ENCODE assay signal across 8 cellular contexts in genomic region chr13:20159646-20160345, GRCh38. TPM values are rescaled to one million over a fixed set of nuclear protein-coding genes. Genes with fewer than 3 reads are reported as not detected.
DNase-seq lines count a peak whose midpoint lies in the region; ATAC-seq, FAIRE-seq and TF ChIP-seq lines count a peak whose summit lies in the region.

No MANE protein-coding gene starts in this region.

- H3K9me3 ChIP-seq in Karpas-422 (ENCODE audit: low read length) (no peaks in the 10 kb centered on the region), GM12878 (replicated peaks; ENCODE audit: control insufficient read depth, insufficient read depth, low read length) (no peaks in the 10 kb centered on the region; the same call in 2 of the 3 replicates), neural progenitor cell (ENCODE audit: low read depth) (no peaks in the 10 kb centered on the region)

- H3K9me2 ChIP-seq in Karpas-422 (replicated peaks; ENCODE audit: insufficient read depth, low read length): no peaks in the 10 kb centered on the region

- H3K4me2 ChIP-seq in Karpas-422 (ENCODE audit: low read depth, low read length, poor library complexity, severe bottlenecking) (peak overlapping the region; percentile 95), GM12878 (ENCODE audit: control insufficient read depth, insufficient read depth) (peak overlapping the region; percentile 83), neural progenitor cell (peak overlapping the region; percentile 96)

- DNase-seq in NCI-H1417 (lab: John Stamatoyannopoulos, UW): peak in 2 of 3 experiments; percentile 33 to 55
- no peak for DNase-seq in NCI-H1417 treated with DMSO at 0.1 percent for 48 hours (lab: John Stamatoyannopoulos, UW)
- DNase-seq in Karpas-422: no peak
- DNase-seq in GM12878 (ENCODE audit: low read depth, low spot score): no peak
- peak; percentile 51 for DNase-seq in neural progenitor cell (ENCODE audit: low spot score)
- no peak for DNase-seq in endothelial cell (ENCODE audit: low spot score)

- intact Hi-C loops in GM12878 (cut with micrococcal nuclease; ENCODE audit: unreplicated experiment): loop anchor here (5.0 kb wide), 2 partner anchors 32 to 67 kb away; no protein-coding TSS in a partner anchor

- H3K27me3 ChIP-seq in Karpas-422 (ENCODE audit: low read length): no peaks in the 10 kb centered on the region
- H3K27me3 ChIP-seq in GM12878 (replicated peaks in 1 of 2; ENCODE audit: control insufficient read depth in 2 of 2, insufficient read depth in 2 of 2, low read length in 1 of 2): peaks cover 3 to 5% of the 10 kb centered on the region in 2 experiments
- H3K27me3 ChIP-seq in neural progenitor cell: peaks cover 73% of the 10 kb centered on the region

- POLR2A ChIA-PET in GM12878 (lab: Charles Lee): interaction anchor here (0.5 kb wide), 1 partner anchor 312 kb away, joined by 3 read pairs; no protein-coding TSS in a partner anchor

- ATAC-seq in GM12878: no peak
- ATAC-seq in HG02884 (IDR thresholded peaks at IDR 0.05; ENCODE audit: unreplicated experiment): no peak
- ATAC-seq in HG02610 (IDR thresholded peaks at IDR 0.05; ENCODE audit: unreplicated experiment): no peak

- H3K9me3 Mint-ChIP-seq in neural progenitor cell (no peaks in the 10 kb centered on the region), endothelial cell (ENCODE audit: unreplicated experiment) (no peaks in the 10 kb centered on the region)

- H3K36me3 Mint-ChIP-seq in neural progenitor cell: no peaks in the 10 kb centered on the region
- H3K36me3 Mint-ChIP-seq in endothelial cell (ENCODE audit: low read depth, unreplicated experiment): no peaks in the 10 kb centered on the region

- H3K27ac Mint-ChIP-seq in neural progenitor cell (no peak overlapping the region), endothelial cell (ENCODE audit: unreplicated experiment) (no peak overlapping the region)

- TF ChIP-seq RAD21 in GM12878 (IDR thresholded peaks at IDR 0.05; ENCODE audit: insufficient read depth, low read depth, low read length): no peak

- H4K20me1 ChIP-seq in Karpas-422 (ENCODE audit: insufficient read depth, low read depth, low read length) (no peaks in the 10 kb centered on the region), GM12878 (ENCODE audit: control insufficient read depth, insufficient read depth) (no peaks in the 10 kb centered on the region), neural progenitor cell (ENCODE audit: low read depth) (peaks cover 5% of the 10 kb centered on the region)

- H3F3A ChIP-seq in neural progenitor cell (ENCODE audit: low read depth): peaks cover 47% of the 10 kb centered on the region

- FAIRE-seq in GM12878 (lab: Jason Lieb, UNC): no peak

- H3K27me3 Mint-ChIP-seq in neural progenitor cell (ENCODE audit: insufficient read depth, low read depth): peaks cover 53% of the 10 kb centered on the region
- H3K27me3 Mint-ChIP-seq in endothelial cell (ENCODE audit: unreplicated experiment): peaks cover 10% of the 10 kb centered on the region

- H3K9ac ChIP-seq in Karpas-422 (ENCODE audit: low read length): peak overlapping the region; percentile 72
- H3K9ac ChIP-seq in GM12878 (ENCODE audit: control insufficient read depth, insufficient read depth, low read length): no peak overlapping the region
- no peak overlapping the region for H3K9ac ChIP-seq in neural progenitor cell

- 38% methylated on average over 18 of the region's 18 CpGs for WGBS in GM12878 (ENCODE audit: insufficient coverage, insufficient replicate concordance, low lambda C conversion rate, missing lambda C conversion rate)

- BruUV-seq in GM12878 (replicated peaks; lab: Mats Ljungman, UMichigan): no TSS peak

- H2AFZ ChIP-seq in Karpas-422 (ENCODE audit: low read length) (0 out of 2 replicates have a peak overlapping the region, but pooled peaks have one; percentile 83), GM12878 (ENCODE audit: control insufficient read depth, low read depth, low read length) (no peak overlapping the region), neural progenitor cell (replicated peaks) (peak overlapping the region; percentile 90)

- TF ChIP-seq CTCF in GM12878 (IDR thresholded peaks at IDR 0.05 in 2 of 3, conservative IDR thresholded peaks at IDR 0.05 in 1 of 3; ENCODE audit: control insufficient read depth in 2 of 3, extremely low read depth in 1 of 3, insufficient read depth in 1 of 3, low read depth in 3 of 3, low read length in 3 of 3): no peak
- no peak for TF ChIP-seq CTCF in neural progenitor cell (IDR thresholded peaks at IDR 0.05)
- TF ChIP-seq CTCF in endothelial cell (IDR thresholded peaks at IDR 0.05; ENCODE audit: unreplicated experiment): no peak

- no peak overlapping the region for H3K27ac ChIP-seq in Karpas-422 (ENCODE audit: low read length)
- no peak overlapping the region for H3K27ac ChIP-seq in GM12878 (ENCODE audit: control insufficient read depth, insufficient read depth)
- H3K27ac ChIP-seq in neural progenitor cell: no peak overlapping the region

- H3K4me3 Mint-ChIP-seq in neural progenitor cell (peak overlapping the region; percentile 87), endothelial cell (ENCODE audit: unreplicated experiment) (no peak overlapping the region)

- RAD21 ChIA-PET in GM12878 (lab: Charles Lee; ENCODE audit: unreplicated experiment): interaction anchor here (1.1 kb wide), 1 partner anchor 233 kb away, joined by 3 read pairs; no protein-coding TSS in a partner anchor

- H3K4me1 Mint-ChIP-seq in neural progenitor cell (peaks cover 12% of the 10 kb centered on the region), endothelial cell (ENCODE audit: unreplicated experiment) (no peaks in the 10 kb centered on the region)

- SMC1A ChIA-PET in GM12878 (lab: Charles Lee; ENCODE audit: uncharacterized antibody, unreplicated experiment): interaction anchor here (1.1 to 1.3 kb wide), 3 partner anchors 16 to 175 kb away, joined by 3 to 4 read pairs (median 3); no protein-coding TSS in a partner anchor

- CTCF ChIA-PET in GM12878 (lab: Yijun Ruan, JAX): interaction anchor here (0.5 to 1.0 kb wide), 4 partner anchors 174 to 364 kb away, joined by 3 to 5 read pairs (median 4); no protein-coding TSS in a partner anchor

- in situ Hi-C loops in GM12878 (cut with MboI): no loop called here

- no peak for TF ChIP-seq POLR2A in GM12878 (IDR thresholded peaks at IDR 0.05; ENCODE audit: low read depth, low read length)

- H3K36me3 ChIP-seq in Karpas-422 (ENCODE audit: insufficient read depth, low read length) (no peaks in the 10 kb centered on the region), GM12878 (ENCODE audit: control insufficient read depth in 2 of 2, insufficient read depth in 2 of 2, low read length in 1 of 2) (no peaks in the 10 kb centered on the region), neural progenitor cell (no peaks in the 10 kb centered on the region)

- H3K4me1 ChIP-seq in Karpas-422 (ENCODE audit: low read length): peaks cover 45% of the 10 kb centered on the region
- H3K4me1 ChIP-seq in GM12878 (ENCODE audit: control insufficient read depth, insufficient read depth, low read length): no peaks in the 10 kb centered on the region; the same call in 1 of the 2 replicates
- peaks cover 18% of the 10 kb centered on the region for H3K4me1 ChIP-seq in neural progenitor cell

- TF ChIP-seq EP300 in GM12878 (IDR thresholded peaks at IDR 0.05; ENCODE audit: borderline replicate concordance in 1 of 2, control insufficient read depth in 1 of 2, low read depth in 2 of 2, low read length in 2 of 2): no peak

- H3K4me3 ChIP-seq in Karpas-422 (ENCODE audit: low read length): peak overlapping the region; percentile 83
- peak overlapping the region; percentile 71; the same call in 1 of the 2 replicates for H3K4me3 ChIP-seq in GM12878
- peak overlapping the region; percentile 61 for H3K4me3 ChIP-seq in neural progenitor cell

- no peaks in the 10 kb centered on the region for H3K79me2 ChIP-seq in Karpas-422 (ENCODE audit: low read length)
- H3K79me2 ChIP-seq in GM12878 (ENCODE audit: control insufficient read depth, insufficient read depth, low read length): no peaks in the 10 kb centered on the region
- H3K79me2 ChIP-seq in neural progenitor cell (ENCODE audit: low read depth): no peaks in the 10 kb centered on the region

RNA-seq across cellular contexts. Expression of gene GJA3, which starts 1.1 kb away (rescaled TPM):
- 5.0 and 5.8 TPM in 2 replicates for total RNA-seq in Karpas-422 (2014; rRNA removed; shearing (Covaris generic); ENCODE audit: low replicate concordance)
- total RNA-seq in GM12878 (2013; cell fraction: nucleolus; rRNA removed): not detected in 2 replicates
- total RNA-seq in GM12878 (2014; rRNA removed): 0.11 TPM in 1 of 2 replicates, not detected in the other
- total RNA-seq in GM12878 (2014; rRNA removed; fragmentation: Illumina TruSeq; extraction: Trizol): 0.05 TPM in 1 of 2 replicates, not detected in the other
- not detected in 2 replicates for total RNA-seq in GM12878 (2021)
- not detected for polyA plus RNA-seq in GM12878 (2011; ENCODE audit: low read depth)
- polyA plus RNA-seq in GM12878 (2011; rRNA removed): 0.08 and 0.17 TPM in 2 replicates
- 0.07 and 0.12 TPM in 2 replicates for polyA plus RNA-seq in GM12878 (2011; cell fraction: cytosol; rRNA removed)
- 0.07 and 0.10 TPM in 2 replicates for polyA plus RNA-seq in GM12878 (2011; cell fraction: nucleus; rRNA removed)
- 0.08 and 0.13 TPM in 2 replicates for polyA plus RNA-seq in GM12878 (2012)
- polyA plus RNA-seq in GM12878 (2014; fragmentation: Illumina TruSeq; extraction: Trizol): 0.04 TPM in 1 of 2 replicates, not detected in the other
- polyA plus RNA-seq in GM12878 (2014; fragmentation: Nextera tagmentation; extraction: Ambion mirVana): not detected
- 0.03 TPM in 2 replicates for polyA plus RNA-seq in GM12878 (2014; rRNA removed)
- polyA plus RNA-seq in GM12878 (2016; fragmentation: Nextera tagmentation; extraction: Ambion mirVana): under 1 TPM in 1 of 2 experiments, not detected in 1; 0.03 TPM
- 0.07 and 0.26 TPM in 2 replicates for polyA minus RNA-seq in GM12878 (2011; rRNA and poly(A)+ RNA removed)
- polyA minus RNA-seq in GM12878 (2011; cell fraction: cytosol; rRNA and poly(A)+ RNA removed): not detected in 2 replicates
- under 0.01 TPM in 1 of 2 replicates, not detected in the other for polyA minus RNA-seq in GM12878 (2011; cell fraction: nucleus; rRNA and poly(A)+ RNA removed)
- 0.17 and 0.53 TPM in 2 replicates for total RNA-seq in neural progenitor cell (ENCODE audit: low replicate concordance)
- total RNA-seq in endothelial cell (ENCODE audit: unreplicated experiment): not detected

RNA-seq across cellular contexts. Expression of gene GJB2, which starts 32.9 kb away (rescaled TPM):
- not detected in 2 replicates for total RNA-seq in Karpas-422 (2014; rRNA removed; shearing (Covaris generic); ENCODE audit: low replicate concordance)
- total RNA-seq in GM12878 (2013; cell fraction: nucleolus; rRNA removed): not detected in 2 replicates
- 0.16 and 0.28 TPM in 2 replicates for total RNA-seq in GM12878 (2014; rRNA removed)
- total RNA-seq in GM12878 (2014; rRNA removed; fragmentation: Illumina TruSeq; extraction: Trizol): 0.28 and 0.31 TPM in 2 replicates
- total RNA-seq in GM12878 (2021): 0.24 and 0.44 TPM in 2 replicates
- polyA plus RNA-seq in GM12878 (2011; ENCODE audit: low read depth): 0.38 TPM
- 0.56 and 1.1 TPM in 2 replicates for polyA plus RNA-seq in GM12878 (2011; rRNA removed)
- polyA plus RNA-seq in GM12878 (2011; cell fraction: cytosol; rRNA removed): 0.62 and 0.76 TPM in 2 replicates
- 0.37 and 0.42 TPM in 2 replicates for polyA plus RNA-seq in GM12878 (2011; cell fraction: nucleus; rRNA removed)
- polyA plus RNA-seq in GM12878 (2012): 0.50 and 0.53 TPM in 2 replicates
- polyA plus RNA-seq in GM12878 (2014; fragmentation: Illumina TruSeq; extraction: Trizol): 0.24 and 0.28 TPM in 2 replicates
- polyA plus RNA-seq in GM12878 (2014; fragmentation: Nextera tagmentation; extraction: Ambion mirVana): under 1 TPM in 1 of 2 experiments, not detected in 1; 0.07 TPM
- 0.06 and 0.27 TPM in 2 replicates for polyA plus RNA-seq in GM12878 (2014; rRNA removed)
- polyA plus RNA-seq in GM12878 (2016; fragmentation: Nextera tagmentation; extraction: Ambion mirVana): under 1 TPM; 0.57 to 0.59 TPM
- 0.67 and 0.80 TPM in 2 replicates for polyA minus RNA-seq in GM12878 (2011; rRNA and poly(A)+ RNA removed)
- 0.53 TPM in 1 of 2 replicates, not detected in the other for polyA minus RNA-seq in GM12878 (2011; cell fraction: cytosol; rRNA and poly(A)+ RNA removed)
- polyA minus RNA-seq in GM12878 (2011; cell fraction: nucleus; rRNA and poly(A)+ RNA removed): 0.29 and 0.36 TPM in 2 replicates
- not detected in 2 replicates for total RNA-seq in neural progenitor cell (ENCODE audit: low replicate concordance)
- total RNA-seq in endothelial cell (ENCODE audit: unreplicated experiment): 0.23 TPM

Comparison
In these comparisons a context has a peak if more than half of its experiments do, and no peak if none do; other contexts are left out.
1. DNase-seq: peak in NCI-H1417 (2 of 3) and neural progenitor cell (single experiment); none in NCI-H1417 treated with DMSO at 0.1 percent for 48 hours (single experiment), Karpas-422 (single experiment), GM12878 (single experiment) and endothelial cell (single experiment).
2. Peak in every context shown above with its lines, with median percentiles within 50 percentile points of each other: H3K4me2 ChIP-seq and H3K4me3 ChIP-seq.